Comparison of ENCODE assay signal across 1 cellular context in the genomic region with DNA sequence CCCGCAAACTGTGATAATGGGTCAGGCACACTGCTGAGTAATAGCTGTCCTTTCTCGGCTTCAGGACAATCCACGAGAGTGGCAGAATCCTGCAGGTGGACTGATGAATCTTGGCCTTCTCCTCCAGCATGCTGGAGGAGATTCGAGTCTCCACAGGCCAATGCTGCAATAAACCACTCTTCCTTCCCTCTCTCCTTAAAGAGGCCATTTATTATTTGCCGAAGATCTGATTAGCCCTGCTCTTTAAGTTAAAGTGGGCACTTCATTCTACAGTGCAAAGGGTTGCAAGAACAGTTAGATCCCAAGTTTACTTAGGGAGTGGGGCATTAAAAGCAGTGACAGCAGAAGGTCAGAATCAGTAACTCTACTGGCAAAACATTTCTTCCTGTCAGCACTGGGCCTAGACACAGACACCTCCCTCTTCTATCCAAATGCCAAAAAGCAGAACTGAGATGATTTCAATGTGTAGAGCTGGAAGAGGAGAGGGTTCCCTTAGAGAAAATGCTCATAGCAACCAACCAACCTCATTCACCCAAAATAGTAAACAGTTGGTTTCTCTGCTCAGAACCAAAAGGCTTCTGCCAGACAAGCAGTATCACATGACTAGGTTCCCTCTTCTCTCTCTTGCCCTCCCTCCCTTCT.
TF ChIP-seq lines count a peak whose summit lies in the region.

No MANE protein-coding gene starts in this region.

TF ChIP-seq in GM12878, 131 proteins besides CTCF, POLR2A, EP300 and RAD21 (continued from another document and continues in another):
- TF ChIP-seq, protein P1, sequence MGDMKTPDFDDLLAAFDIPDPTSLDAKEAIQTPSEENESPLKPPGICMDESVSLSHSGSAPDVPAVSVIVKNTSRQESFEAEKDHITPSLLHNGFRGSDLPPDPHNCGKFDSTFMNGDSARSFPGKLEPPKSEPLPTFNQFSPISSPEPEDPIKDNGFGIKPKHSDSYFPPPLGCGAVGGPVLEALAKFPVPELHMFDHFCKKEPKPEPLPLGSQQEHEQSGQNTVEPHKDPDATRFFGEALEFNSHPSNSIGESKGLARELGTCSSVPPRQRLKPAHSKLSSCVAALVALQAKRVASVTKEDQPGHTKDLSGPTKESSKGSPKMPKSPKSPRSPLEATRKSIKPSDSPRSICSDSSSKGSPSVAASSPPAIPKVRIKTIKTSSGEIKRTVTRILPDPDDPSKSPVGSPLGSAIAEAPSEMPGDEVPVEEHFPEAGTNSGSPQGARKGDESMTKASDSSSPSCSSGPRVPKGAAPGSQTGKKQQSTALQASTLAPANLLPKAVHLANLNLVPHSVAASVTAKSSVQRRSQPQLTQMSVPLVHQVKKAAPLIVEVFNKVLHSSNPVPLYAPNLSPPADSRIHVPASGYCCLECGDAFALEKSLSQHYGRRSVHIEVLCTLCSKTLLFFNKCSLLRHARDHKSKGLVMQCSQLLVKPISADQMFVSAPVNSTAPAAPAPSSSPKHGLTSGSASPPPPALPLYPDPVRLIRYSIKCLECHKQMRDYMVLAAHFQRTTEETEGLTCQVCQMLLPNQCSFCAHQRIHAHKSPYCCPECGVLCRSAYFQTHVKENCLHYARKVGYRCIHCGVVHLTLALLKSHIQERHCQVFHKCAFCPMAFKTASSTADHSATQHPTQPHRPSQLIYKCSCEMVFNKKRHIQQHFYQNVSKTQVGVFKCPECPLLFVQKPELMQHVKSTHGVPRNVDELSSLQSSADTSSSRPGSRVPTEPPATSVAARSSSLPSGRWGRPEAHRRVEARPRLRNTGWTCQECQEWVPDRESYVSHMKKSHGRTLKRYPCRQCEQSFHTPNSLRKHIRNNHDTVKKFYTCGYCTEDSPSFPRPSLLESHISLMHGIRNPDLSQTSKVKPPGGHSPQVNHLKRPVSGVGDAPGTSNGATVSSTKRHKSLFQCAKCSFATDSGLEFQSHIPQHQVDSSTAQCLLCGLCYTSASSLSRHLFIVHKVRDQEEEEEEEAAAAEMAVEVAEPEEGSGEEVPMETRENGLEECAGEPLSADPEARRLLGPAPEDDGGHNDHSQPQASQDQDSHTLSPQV (IDR thresholded peaks at IDR 0.05), result no peak
- TF ChIP-seq SMARCA5 (IDR thresholded peaks at IDR 0.05) (peak; percentile 26; the same call in 1 of the 2 replicates), ESRRA (IDR thresholded peaks at IDR 0.05; ENCODE audit: low read length) (no peak), ZZZ3 (IDR thresholded peaks at IDR 0.05; ENCODE audit: control insufficient read depth, insufficient read length, low read depth) (no peak), CBX3 (IDR thresholded peaks at IDR 0.05; ENCODE audit: borderline replicate concordance, low read depth) (no peak), WRNIP1 (IDR thresholded peaks at IDR 0.05; ENCODE audit: borderline replicate concordance, low read depth, low read length) (no peak), POLR2AphosphoS2 (IDR thresholded peaks at IDR 0.05; ENCODE audit: low read depth, low read length) (no peak), SUZ12 (IDR thresholded peaks at IDR 0.05; ENCODE audit: unreplicated experiment) (no peak), BMI1 (IDR thresholded peaks at IDR 0.05; ENCODE audit: borderline replicate concordance) (peak; percentile 82), SMAD1 (IDR thresholded peaks at IDR 0.05; ENCODE audit: low read depth, partially characterized antibody) (no peak), ZNF384 (IDR thresholded peaks at IDR 0.05; ENCODE audit: borderline replicate concordance, low read depth, low read length) (no peak), EZH2 (IDR thresholded peaks at IDR 0.05; ENCODE audit: borderline replicate concordance, control insufficient read depth, low read depth, low read length) (no peak), ZNF217 (IDR thresholded peaks at IDR 0.05) (no peak; the same call in 1 of the 2 replicates), CBFB (IDR thresholded peaks at IDR 0.05; ENCODE audit: low read depth) (0 out of 2 replicates have a peak, but pooled peaks have one; percentile 27), SIX5 (IDR thresholded peaks at IDR 0.05; ENCODE audit: low read depth, low read length, severe bottlenecking) (no peak), NRF1 (conservative IDR thresholded peaks at IDR 0.05; ENCODE audit: low read depth, low read length) (no peak), EGR1 (IDR thresholded peaks at IDR 0.05; ENCODE audit: borderline replicate concordance in 1 of 2, low read depth in 2 of 2, low read length in 2 of 2) (no peak), KDM1A (IDR thresholded peaks at IDR 0.05; ENCODE audit: borderline replicate concordance) (no peak), MTA2 (IDR thresholded peaks at IDR 0.05; ENCODE audit: low read depth) (peak; percentile 66), CHD4 (IDR thresholded peaks at IDR 0.05) (no peak; the same call in 1 of the 2 replicates), NBN (IDR thresholded peaks at IDR 0.05) (0 out of 2 replicates have a peak, but pooled peaks have one; percentile 30), JUND (IDR thresholded peaks at IDR 0.05; ENCODE audit: low read depth, low read length) (no peak), NR2F1 (conservative IDR thresholded peaks at IDR 0.05) (no peak), NR2C1 (IDR thresholded peaks at IDR 0.05) (no peak), IRF4 (IDR thresholded peaks at IDR 0.05; ENCODE audit: low read depth, low read length) (peak; percentile 85), MYB (IDR thresholded peaks at IDR 0.05; ENCODE audit: borderline replicate concordance, low read depth, low read length) (no peak), ETV6 (conservative IDR thresholded peaks at IDR 0.05 in 1 of 2, IDR thresholded peaks at IDR 0.05 in 1 of 2; ENCODE audit: borderline replicate concordance in 1 of 2, low read depth in 1 of 2) (no peak; a peak in 1 of 4 replicates), CEBPB (IDR thresholded peaks at IDR 0.05; ENCODE audit: borderline replicate concordance in 1 of 2, low read depth in 2 of 2, low read length in 2 of 2) (no peak), SMAD5 (IDR thresholded peaks at IDR 0.05; ENCODE audit: low read depth) (no peak), FOXM1 (IDR thresholded peaks at IDR 0.05; ENCODE audit: low read depth, low read length) (peak; percentile 49; the same call in 1 of the 2 replicates)
- TF ChIP-seq, protein P2, sequence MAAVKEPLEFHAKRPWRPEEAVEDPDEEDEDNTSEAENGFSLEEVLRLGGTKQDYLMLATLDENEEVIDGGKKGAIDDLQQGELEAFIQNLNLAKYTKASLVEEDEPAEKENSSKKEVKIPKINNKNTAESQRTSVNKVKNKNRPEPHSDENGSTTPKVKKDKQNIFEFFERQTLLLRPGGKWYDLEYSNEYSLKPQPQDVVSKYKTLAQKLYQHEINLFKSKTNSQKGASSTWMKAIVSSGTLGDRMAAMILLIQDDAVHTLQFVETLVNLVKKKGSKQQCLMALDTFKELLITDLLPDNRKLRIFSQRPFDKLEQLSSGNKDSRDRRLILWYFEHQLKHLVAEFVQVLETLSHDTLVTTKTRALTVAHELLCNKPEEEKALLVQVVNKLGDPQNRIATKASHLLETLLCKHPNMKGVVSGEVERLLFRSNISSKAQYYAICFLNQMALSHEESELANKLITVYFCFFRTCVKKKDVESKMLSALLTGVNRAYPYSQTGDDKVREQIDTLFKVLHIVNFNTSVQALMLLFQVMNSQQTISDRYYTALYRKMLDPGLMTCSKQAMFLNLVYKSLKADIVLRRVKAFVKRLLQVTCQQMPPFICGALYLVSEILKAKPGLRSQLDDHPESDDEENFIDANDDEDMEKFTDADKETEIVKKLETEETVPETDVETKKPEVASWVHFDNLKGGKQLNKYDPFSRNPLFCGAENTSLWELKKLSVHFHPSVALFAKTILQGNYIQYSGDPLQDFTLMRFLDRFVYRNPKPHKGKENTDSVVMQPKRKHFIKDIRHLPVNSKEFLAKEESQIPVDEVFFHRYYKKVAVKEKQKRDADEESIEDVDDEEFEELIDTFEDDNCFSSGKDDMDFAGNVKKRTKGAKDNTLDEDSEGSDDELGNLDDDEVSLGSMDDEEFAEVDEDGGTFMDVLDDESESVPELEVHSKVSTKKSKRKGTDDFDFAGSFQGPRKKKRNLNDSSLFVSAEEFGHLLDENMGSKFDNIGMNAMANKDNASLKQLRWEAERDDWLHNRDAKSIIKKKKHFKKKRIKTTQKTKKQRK (IDR thresholded peaks at IDR 0.05; ENCODE audit: low read depth, low read length), result no peak
- TF ChIP-seq, protein P3, sequence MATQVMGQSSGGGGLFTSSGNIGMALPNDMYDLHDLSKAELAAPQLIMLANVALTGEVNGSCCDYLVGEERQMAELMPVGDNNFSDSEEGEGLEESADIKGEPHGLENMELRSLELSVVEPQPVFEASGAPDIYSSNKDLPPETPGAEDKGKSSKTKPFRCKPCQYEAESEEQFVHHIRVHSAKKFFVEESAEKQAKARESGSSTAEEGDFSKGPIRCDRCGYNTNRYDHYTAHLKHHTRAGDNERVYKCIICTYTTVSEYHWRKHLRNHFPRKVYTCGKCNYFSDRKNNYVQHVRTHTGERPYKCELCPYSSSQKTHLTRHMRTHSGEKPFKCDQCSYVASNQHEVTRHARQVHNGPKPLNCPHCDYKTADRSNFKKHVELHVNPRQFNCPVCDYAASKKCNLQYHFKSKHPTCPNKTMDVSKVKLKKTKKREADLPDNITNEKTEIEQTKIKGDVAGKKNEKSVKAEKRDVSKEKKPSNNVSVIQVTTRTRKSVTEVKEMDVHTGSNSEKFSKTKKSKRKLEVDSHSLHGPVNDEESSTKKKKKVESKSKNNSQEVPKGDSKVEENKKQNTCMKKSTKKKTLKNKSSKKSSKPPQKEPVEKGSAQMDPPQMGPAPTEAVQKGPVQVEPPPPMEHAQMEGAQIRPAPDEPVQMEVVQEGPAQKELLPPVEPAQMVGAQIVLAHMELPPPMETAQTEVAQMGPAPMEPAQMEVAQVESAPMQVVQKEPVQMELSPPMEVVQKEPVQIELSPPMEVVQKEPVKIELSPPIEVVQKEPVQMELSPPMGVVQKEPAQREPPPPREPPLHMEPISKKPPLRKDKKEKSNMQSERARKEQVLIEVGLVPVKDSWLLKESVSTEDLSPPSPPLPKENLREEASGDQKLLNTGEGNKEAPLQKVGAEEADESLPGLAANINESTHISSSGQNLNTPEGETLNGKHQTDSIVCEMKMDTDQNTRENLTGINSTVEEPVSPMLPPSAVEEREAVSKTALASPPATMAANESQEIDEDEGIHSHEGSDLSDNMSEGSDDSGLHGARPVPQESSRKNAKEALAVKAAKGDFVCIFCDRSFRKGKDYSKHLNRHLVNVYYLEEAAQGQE (IDR thresholded peaks at IDR 0.05; ENCODE audit: low read depth, low read length), result no peak
- TF ChIP-seq, protein P4, sequence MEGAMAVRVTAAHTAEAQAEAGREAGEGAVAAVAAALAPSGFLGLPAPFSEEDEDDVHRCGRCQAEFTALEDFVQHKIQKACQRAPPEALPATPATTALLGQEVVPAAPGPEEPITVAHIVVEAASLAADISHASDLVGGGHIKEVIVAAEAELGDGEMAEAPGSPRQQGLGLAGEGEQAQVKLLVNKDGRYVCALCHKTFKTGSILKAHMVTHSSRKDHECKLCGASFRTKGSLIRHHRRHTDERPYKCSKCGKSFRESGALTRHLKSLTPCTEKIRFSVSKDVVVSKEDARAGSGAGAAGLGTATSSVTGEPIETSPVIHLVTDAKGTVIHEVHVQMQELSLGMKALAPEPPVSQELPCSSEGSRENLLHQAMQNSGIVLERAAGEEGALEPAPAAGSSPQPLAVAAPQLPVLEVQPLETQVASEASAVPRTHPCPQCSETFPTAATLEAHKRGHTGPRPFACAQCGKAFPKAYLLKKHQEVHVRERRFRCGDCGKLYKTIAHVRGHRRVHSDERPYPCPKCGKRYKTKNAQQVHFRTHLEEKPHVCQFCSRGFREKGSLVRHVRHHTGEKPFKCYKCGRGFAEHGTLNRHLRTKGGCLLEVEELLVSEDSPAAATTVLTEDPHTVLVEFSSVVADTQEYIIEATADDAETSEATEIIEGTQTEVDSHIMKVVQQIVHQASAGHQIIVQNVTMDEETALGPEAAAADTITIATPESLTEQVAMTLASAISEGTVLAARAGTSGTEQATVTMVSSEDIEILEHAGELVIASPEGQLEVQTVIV (IDR thresholded peaks at IDR 0.05; ENCODE audit: borderline replicate concordance, partially characterized antibody), result no peak
- TF ChIP-seq, protein P5, sequence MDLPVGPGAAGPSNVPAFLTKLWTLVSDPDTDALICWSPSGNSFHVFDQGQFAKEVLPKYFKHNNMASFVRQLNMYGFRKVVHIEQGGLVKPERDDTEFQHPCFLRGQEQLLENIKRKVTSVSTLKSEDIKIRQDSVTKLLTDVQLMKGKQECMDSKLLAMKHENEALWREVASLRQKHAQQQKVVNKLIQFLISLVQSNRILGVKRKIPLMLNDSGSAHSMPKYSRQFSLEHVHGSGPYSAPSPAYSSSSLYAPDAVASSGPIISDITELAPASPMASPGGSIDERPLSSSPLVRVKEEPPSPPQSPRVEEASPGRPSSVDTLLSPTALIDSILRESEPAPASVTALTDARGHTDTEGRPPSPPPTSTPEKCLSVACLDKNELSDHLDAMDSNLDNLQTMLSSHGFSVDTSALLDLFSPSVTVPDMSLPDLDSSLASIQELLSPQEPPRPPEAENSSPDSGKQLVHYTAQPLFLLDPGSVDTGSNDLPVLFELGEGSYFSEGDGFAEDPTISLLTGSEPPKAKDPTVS (IDR thresholded peaks at IDR 0.05; ENCODE audit: low read depth, low read length), result no peak
- TF ChIP-seq, protein P6, sequence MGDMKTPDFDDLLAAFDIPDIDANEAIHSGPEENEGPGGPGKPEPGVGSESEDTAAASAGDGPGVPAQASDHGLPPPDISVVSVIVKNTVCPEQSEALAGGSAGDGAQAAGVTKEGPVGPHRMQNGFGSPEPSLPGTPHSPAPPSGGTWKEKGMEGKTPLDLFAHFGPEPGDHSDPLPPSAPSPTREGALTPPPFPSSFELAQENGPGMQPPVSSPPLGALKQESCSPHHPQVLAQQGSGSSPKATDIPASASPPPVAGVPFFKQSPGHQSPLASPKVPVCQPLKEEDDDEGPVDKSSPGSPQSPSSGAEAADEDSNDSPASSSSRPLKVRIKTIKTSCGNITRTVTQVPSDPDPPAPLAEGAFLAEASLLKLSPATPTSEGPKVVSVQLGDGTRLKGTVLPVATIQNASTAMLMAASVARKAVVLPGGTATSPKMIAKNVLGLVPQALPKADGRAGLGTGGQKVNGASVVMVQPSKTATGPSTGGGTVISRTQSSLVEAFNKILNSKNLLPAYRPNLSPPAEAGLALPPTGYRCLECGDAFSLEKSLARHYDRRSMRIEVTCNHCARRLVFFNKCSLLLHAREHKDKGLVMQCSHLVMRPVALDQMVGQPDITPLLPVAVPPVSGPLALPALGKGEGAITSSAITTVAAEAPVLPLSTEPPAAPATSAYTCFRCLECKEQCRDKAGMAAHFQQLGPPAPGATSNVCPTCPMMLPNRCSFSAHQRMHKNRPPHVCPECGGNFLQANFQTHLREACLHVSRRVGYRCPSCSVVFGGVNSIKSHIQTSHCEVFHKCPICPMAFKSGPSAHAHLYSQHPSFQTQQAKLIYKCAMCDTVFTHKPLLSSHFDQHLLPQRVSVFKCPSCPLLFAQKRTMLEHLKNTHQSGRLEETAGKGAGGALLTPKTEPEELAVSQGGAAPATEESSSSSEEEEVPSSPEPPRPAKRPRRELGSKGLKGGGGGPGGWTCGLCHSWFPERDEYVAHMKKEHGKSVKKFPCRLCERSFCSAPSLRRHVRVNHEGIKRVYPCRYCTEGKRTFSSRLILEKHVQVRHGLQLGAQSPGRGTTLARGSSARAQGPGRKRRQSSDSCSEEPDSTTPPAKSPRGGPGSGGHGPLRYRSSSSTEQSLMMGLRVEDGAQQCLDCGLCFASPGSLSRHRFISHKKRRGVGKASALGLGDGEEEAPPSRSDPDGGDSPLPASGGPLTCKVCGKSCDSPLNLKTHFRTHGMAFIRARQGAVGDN (IDR thresholded peaks at IDR 0.05), result no peak
- TF ChIP-seq, protein P7, sequence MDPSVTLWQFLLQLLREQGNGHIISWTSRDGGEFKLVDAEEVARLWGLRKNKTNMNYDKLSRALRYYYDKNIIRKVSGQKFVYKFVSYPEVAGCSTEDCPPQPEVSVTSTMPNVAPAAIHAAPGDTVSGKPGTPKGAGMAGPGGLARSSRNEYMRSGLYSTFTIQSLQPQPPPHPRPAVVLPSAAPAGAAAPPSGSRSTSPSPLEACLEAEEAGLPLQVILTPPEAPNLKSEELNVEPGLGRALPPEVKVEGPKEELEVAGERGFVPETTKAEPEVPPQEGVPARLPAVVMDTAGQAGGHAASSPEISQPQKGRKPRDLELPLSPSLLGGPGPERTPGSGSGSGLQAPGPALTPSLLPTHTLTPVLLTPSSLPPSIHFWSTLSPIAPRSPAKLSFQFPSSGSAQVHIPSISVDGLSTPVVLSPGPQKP (IDR thresholded peaks at IDR 0.05; ENCODE audit: low read depth, low read length), result no peak
